Comparison of ENCODE assay signal across 9 cellular contexts in the genomic region with DNA sequence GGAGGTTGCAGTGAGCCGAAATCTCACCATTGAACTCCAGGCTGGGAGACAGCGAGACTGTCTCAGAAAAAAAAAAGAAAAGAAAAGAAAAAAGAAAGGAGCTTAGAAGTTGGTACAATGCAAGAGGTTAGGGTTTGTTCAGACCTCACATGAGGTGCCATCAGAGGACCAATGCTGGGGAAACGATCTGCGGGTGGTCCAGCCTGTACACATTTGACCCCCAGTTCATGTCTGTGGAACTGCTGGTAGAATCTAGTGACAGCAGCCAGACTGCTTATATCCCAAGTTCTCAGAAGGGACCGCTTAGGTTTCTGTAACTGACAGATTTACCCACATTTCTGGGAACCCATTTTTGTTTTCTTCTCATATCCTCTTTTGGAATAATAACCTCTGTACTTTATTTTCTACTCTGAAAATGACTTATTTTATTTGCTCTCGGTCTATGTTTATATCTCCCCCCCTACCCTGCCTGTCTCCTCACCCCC. TPM values are rescaled to one million over a fixed set of nuclear protein-coding genes. Genes with fewer than 3 reads are reported as not detected.
DNase-seq lines count a peak whose midpoint lies in the region; ATAC-seq and TF ChIP-seq lines count a peak whose summit lies in the region.
"Had no signal": no experiment of that assay in that cellular context is flagged by ENCODE, and none has a peak within 500 bp of the region (broad histone marks: within the 10 kb centered on the region; RNA-seq: fewer than 3 reads in every experiment).

No MANE protein-coding gene starts in this region.

- H3K27ac ChIP-seq in left ventricle myocardium inferior (replicated peaks) (peak overlapping the region; percentile 97), adipose tissue (ENCODE audit: low read depth, low read length) (peak overlapping the region; percentile 63), uterus (peak overlapping the region; percentile 98 to 99)

- no peaks in the 10 kb centered on the region for H3K9me3 ChIP-seq in left ventricle myocardium inferior (replicated peaks)
- no peaks in the 10 kb centered on the region for H3K9me3 ChIP-seq in uterus

- peaks cover 45% of the 10 kb centered on the region for H3K36me3 Mint-ChIP-seq in memory B cell

- peaks cover 39% of the 10 kb centered on the region for H3K4me1 Mint-ChIP-seq in memory B cell

- ATAC-seq in memory B cell (ENCODE audit: low read depth) (no peak), GM21528 (IDR thresholded peaks at IDR 0.05; ENCODE audit: low FRiP score, unreplicated experiment) (no peak)

- H3K27me3 ChIP-seq in left ventricle myocardium inferior (ENCODE audit: low read depth) = no peaks in the 10 kb centered on the region
- no peaks in the 10 kb centered on the region for H3K27me3 ChIP-seq in uterus

- intact Hi-C loops in left ventricle myocardium inferior (cut with micrococcal nuclease) = no loop called here
- intact Hi-C loops in cardiac septum (cut with DNase I) = loop anchor here (1.0 to 5.0 kb wide), 2 partner anchors 36 to 146 kb away; a partner anchor contains a TSS
- intact Hi-C loops in uterus (cut with DNase I; ENCODE audit: low total_unique reads) = no loop called here

- WGBS in adipose tissue, 3 donors = 42 to 85% (median 44%) methylated on average over 5 to 6 of the region's 6 CpGs

- H3K9me3 Mint-ChIP-seq in memory B cell = no peaks in the 10 kb centered on the region

- H3K4me3 ChIP-seq in left ventricle myocardium inferior = peak overlapping the region; percentile 83
- H3K4me3 ChIP-seq in uterus = peak overlapping the region; percentile 79 to 99

- no peak for TF ChIP-seq POLR2A in uterus (IDR thresholded peaks at IDR 0.05)

- no peak for DNase-seq in left ventricle myocardium inferior
- DNase-seq in cardiac septum (ENCODE audit: low spot score) = no peak
- no peak for DNase-seq in memory B cell (ENCODE audit: low spot score in 2 of 2)
- DNase-seq in uterus = no peak
- no peak for DNase-seq in NCI-H1930 (lab: John Stamatoyannopoulos, UW)
- no peak for DNase-seq in effector CD8-positive, alpha-beta T cell (lab: John Stamatoyannopoulos, UW)
- DNase-seq: DMS79 treated with DMSO at 0.1 percent for 48 hours had no signal

- TF ChIP-seq CTCF in left ventricle myocardium inferior (IDR thresholded peaks at IDR 0.05; ENCODE audit: borderline replicate concordance) (no peak), uterus (IDR thresholded peaks at IDR 0.05) (no peak)

- peak overlapping the region; percentile 92 for H3K27ac Mint-ChIP-seq in memory B cell

- peaks cover 34% of the 10 kb centered on the region for H3K36me3 ChIP-seq in left ventricle myocardium inferior
- no peaks in the 10 kb centered on the region for H3K36me3 ChIP-seq in uterus

- H3K27me3 Mint-ChIP-seq in memory B cell = no peaks in the 10 kb centered on the region

- H3K4me1 ChIP-seq in left ventricle myocardium inferior (peaks cover 81% of the 10 kb centered on the region), uterus (peaks cover 0 to 27% of the 10 kb centered on the region in 2 donors)

- H3K4me3 Mint-ChIP-seq in memory B cell = peak overlapping the region; percentile 98

RNA-seq across cellular contexts. Expression of a gene that starts 4.7 kb away (rescaled TPM):
- total RNA-seq in left ventricle myocardium inferior (14.5 TPM), cardiac septum (37.7 TPM), uterus (100 to 1,000 TPM in 1 of 4 donors, 10 to 100 TPM in 3; 15.4 to 114 (median 18.2) TPM)
- 100 to 1,000 TPM in 1 of 3 donors, 10 to 100 TPM in 1, 1 to 10 TPM in 1; 10.0 to 102 (median 75.8) TPM for polyA plus RNA-seq in adipose tissue

RNA-seq across cellular contexts. Expression of a gene that starts 8.9 kb away (rescaled TPM):
- total RNA-seq in left ventricle myocardium inferior (22.1 TPM), cardiac septum (21.6 TPM), uterus (10 to 100 TPM in 2 of 4 donors, 1 to 10 TPM in 2; 3.2 to 31.8 (median 16.3) TPM)
- 10 to 100 TPM; 16.8 to 22.3 (median 19.7) TPM for polyA plus RNA-seq in adipose tissue

RNA-seq across cellular contexts. Expression of a gene that starts 9.0 kb away (rescaled TPM):
- total RNA-seq in left ventricle myocardium inferior (3.7 TPM), cardiac septum (4.3 TPM), uterus (10 to 100 TPM in 1 of 4 donors, 1 to 10 TPM in 2, under 1 TPM in 1; 0.59 to 29.3 (median 5.4) TPM)
- polyA plus RNA-seq in adipose tissue = 1 to 10 TPM; 6.7 to 8.1 (median 7.5) TPM

RNA-seq across cellular contexts. Expression of a gene that starts 34.8 kb away (rescaled TPM):
- total RNA-seq in left ventricle myocardium inferior (57.3 TPM), cardiac septum (49.1 TPM), uterus (10 to 100 TPM in 1 of 4 donors, 1 to 10 TPM in 3; 5.6 to 22.2 (median 7.7) TPM)
- 10 to 100 TPM in 2 of 3 donors, 1 to 10 TPM in 1; 8.8 to 13.2 (median 10.2) TPM for polyA plus RNA-seq in adipose tissue

RNA-seq across cellular contexts. Expression of a gene that starts 35.3 kb away (rescaled TPM):
- total RNA-seq in left ventricle myocardium inferior (14.1 TPM), cardiac septum (23.1 TPM), uterus (10 to 100 TPM in 2 of 4 donors, 1 to 10 TPM in 2; 3.1 to 61.9 (median 10.2) TPM)
- polyA plus RNA-seq in adipose tissue = 10 to 100 TPM in 1 of 3 donors, 1 to 10 TPM in 2; 7.4 to 12.7 (median 7.8) TPM
